In genomic region chr14:24296341-24297157, GRCh38 we compare ENCODE assay signal across 1 cellular context.
A peak's percentile ranks its signal among the peaks of the same experiment; 100 is the strongest.
TF ChIP-seq lines count a peak whose summit lies in the region.

No MANE protein-coding gene starts in this region.

TF ChIP-seq in endothelial cell of umbilical vein, 7 proteins besides CTCF, POLR2A, EP300 and RAD21:
- TF ChIP-seq MAX (IDR thresholded peaks at IDR 0.05; ENCODE audit: insufficient read depth, insufficient read length) (peak; percentile 42), EZH2 (IDR thresholded peaks at IDR 0.05; ENCODE audit: borderline replicate concordance, low read depth, low read length, severe bottlenecking) (no peak), FOS (IDR thresholded peaks at IDR 0.05; ENCODE audit: borderline replicate concordance, insufficient read depth, low read length) (peak; percentile 88), JUN (IDR thresholded peaks at IDR 0.05; ENCODE audit: borderline replicate concordance, insufficient read depth, insufficient read length, low read depth) (peak; percentile 84), POLR2AphosphoS5 (IDR thresholded peaks at IDR 0.05; ENCODE audit: insufficient read depth, low read depth, low read length) (peak; percentile 50), MYC (IDR thresholded peaks at IDR 0.05; ENCODE audit: low read depth, low read length) (no peak), GATA2 (IDR thresholded peaks at IDR 0.05; ENCODE audit: insufficient read depth, insufficient read length, low read depth, low read length) (no peak)
